Comparison of ENCODE assay signal across 23 cellular contexts in genomic region chr13:45218689-45219088, GRCh38. TPM values are rescaled to one million over a fixed set of nuclear protein-coding genes. Genes with fewer than 3 reads are reported as not detected.
DNase-seq lines count a peak whose midpoint lies in the region; ATAC-seq, FAIRE-seq and TF ChIP-seq lines count a peak whose summit lies in the region.
"Had no signal": no experiment of that assay in that cellular context is flagged by ENCODE, and none has a peak within 500 bp of the region (broad histone marks: within the 10 kb centered on the region; RNA-seq: fewer than 3 reads in every experiment).

No MANE protein-coding gene starts in this region.

- ATAC-seq in psoas muscle (peak in 1 of 4 donors; percentile 41), HG03521 (IDR thresholded peaks at IDR 0.05; ENCODE audit: unreplicated experiment) (no peak)
- ATAC-seq: gastroesophageal sphincter; K562; stimulated activated effector memory CD8-positive, alpha-beta T cell treated with anti-CD3 and anti-CD28 coated beads, Interleukin-12 subunit alpha, Interleukin-12 subunit beta, amount 100 ng/mL, for 72 hours had no signal

- intact Hi-C loops in PC-9 (cut with micrococcal nuclease; ENCODE audit: unreplicated experiment) (loop anchor here (2.0 kb wide), 1 partner anchor 56 kb away; no protein-coding TSS in a partner anchor), psoas muscle (cut with DNase I) (no loop called here)

- BruUV-seq in PC-9 (replicated peaks; lab: Mats Ljungman, UMichigan), result no TSS peak

- no peaks in the 10 kb centered on the region for H3K36me3 ChIP-seq in PC-9 (ENCODE audit: low read depth)
- no peaks in the 10 kb centered on the region for H3K36me3 ChIP-seq in psoas muscle (ENCODE audit: insufficient read depth in 1 of 2, low read depth in 1 of 2)
- H3K36me3 ChIP-seq: gastroesophageal sphincter had no signal

- TF ChIP-seq CTCF in D721Med (IDR thresholded peaks at IDR 0.05; ENCODE audit: insufficient read depth, missing control alignments) (no peak), PC-9 (conservative IDR thresholded peaks at IDR 0.05) (no peak), glutamatergic neuron (IDR thresholded peaks at IDR 0.05; ENCODE audit: partially characterized antibody, unreplicated experiment) (no peak), psoas muscle (IDR thresholded peaks at IDR 0.05) (no peak)

- peak overlapping the region; percentile 26 for H3K27ac Mint-ChIP-seq in glutamatergic neuron (ENCODE audit: unreplicated experiment)
- H3K27ac Mint-ChIP-seq: CD4-positive, CD25-positive, alpha-beta regulatory T cell; stimulated activated effector memory CD8-positive, alpha-beta T cell treated with anti-CD3 and anti-CD28 coated beads, Interleukin-12 subunit alpha, Interleukin-12 subunit beta, amount 100 ng/mL, for 72 hours had no signal

- H3K27me3 Mint-ChIP-seq in glutamatergic neuron (ENCODE audit: unreplicated experiment), result peaks cover 3% of the 10 kb centered on the region
- H3K27me3 Mint-ChIP-seq: CD4-positive, CD25-positive, alpha-beta regulatory T cell had no signal

- H3K4me3 Mint-ChIP-seq in glutamatergic neuron (ENCODE audit: unreplicated experiment), result no peak overlapping the region
- H3K4me3 Mint-ChIP-seq: CD4-positive, CD25-positive, alpha-beta regulatory T cell; stimulated activated effector memory CD8-positive, alpha-beta T cell treated with anti-CD3 and anti-CD28 coated beads, Interleukin-12 subunit alpha, Interleukin-12 subunit beta, amount 100 ng/mL, for 72 hours had no signal

- H3K4me2 ChIP-seq in PC-9, result peak overlapping the region; percentile 63

- POLR2A ChIA-PET in PC-9 (lab: Charles Lee; ENCODE audit: unreplicated experiment), result interaction anchor here (0.6 kb wide), 3 partner anchors 12 to 40 kb away, joined by 4 read pairs; no protein-coding TSS in a partner anchor

- peak overlapping the region; percentile 82 for H3K27ac ChIP-seq in PC-9
- H3K27ac ChIP-seq in psoas muscle, result peak overlapping the region; percentile 26
- H3K27ac ChIP-seq: gastroesophageal sphincter, testis had no signal

- H3K79me2 ChIP-seq in PC-9 (ENCODE audit: low read depth), result peaks cover 30% of the 10 kb centered on the region

- peaks cover 22% of the 10 kb centered on the region for H3F3A ChIP-seq in PC-9 (ENCODE audit: insufficient read depth, low read depth)

- H3K9me3 ChIP-seq in PC-9 (ENCODE audit: insufficient read depth, low read depth) (no peaks in the 10 kb centered on the region), psoas muscle (no peaks in the 10 kb centered on the region)
- H3K9me3 ChIP-seq: gastroesophageal sphincter, mucosa of descending colon, testis had no signal

- H3K9me3 Mint-ChIP-seq in glutamatergic neuron (ENCODE audit: unreplicated experiment), result peaks cover 4% of the 10 kb centered on the region
- H3K9me3 Mint-ChIP-seq: stimulated activated effector memory CD8-positive, alpha-beta T cell treated with anti-CD3 and anti-CD28 coated beads, Interleukin-12 subunit alpha, Interleukin-12 subunit beta, amount 100 ng/mL, for 72 hours had no signal

- H3K27me3 ChIP-seq in PC-9 (ENCODE audit: insufficient read depth, low read depth) (no peaks in the 10 kb centered on the region), psoas muscle (ENCODE audit: insufficient read depth in 3 of 3, low read length in 2 of 3) (no peaks in the 10 kb centered on the region)
- H3K27me3 ChIP-seq: gastroesophageal sphincter, testis had no signal

- H3K4me1 Mint-ChIP-seq in glutamatergic neuron (ENCODE audit: low read depth, unreplicated experiment), result peaks cover 22% of the 10 kb centered on the region
- H3K4me1 Mint-ChIP-seq: stimulated activated effector memory CD8-positive, alpha-beta T cell treated with anti-CD3 and anti-CD28 coated beads, Interleukin-12 subunit alpha, Interleukin-12 subunit beta, amount 100 ng/mL, for 72 hours had no signal

- H2AFZ ChIP-seq in PC-9, result no peak overlapping the region

- H3K9me2 ChIP-seq in PC-9 (ENCODE audit: insufficient read depth), result no peaks in the 10 kb centered on the region

- H4K20me1 ChIP-seq in PC-9 (ENCODE audit: insufficient read depth), result no peaks in the 10 kb centered on the region

- H3K4me3 ChIP-seq in PC-9, result no peak overlapping the region
- H3K4me3 ChIP-seq in psoas muscle, result peak overlapping the region; percentile 41
- H3K4me3 ChIP-seq: gastroesophageal sphincter, K562, mucosa of descending colon, testis had no signal

- WGBS in psoas muscle, 3 donors, result 71 to 94% (median 76%) methylated on average over 1 of the region's 1 CpG

- CTCF ChIA-PET in PC-9 (lab: Charles Lee), result no interaction called here

- no peaks in the 10 kb centered on the region for H3K36me3 Mint-ChIP-seq in glutamatergic neuron (ENCODE audit: unreplicated experiment)
- H3K36me3 Mint-ChIP-seq: stimulated activated effector memory CD8-positive, alpha-beta T cell treated with anti-CD3 and anti-CD28 coated beads, Interleukin-12 subunit alpha, Interleukin-12 subunit beta, amount 100 ng/mL, for 72 hours had no signal

- DNase-seq in D721Med (ENCODE audit: insufficient read length, low spot score) (no peak), PC-9 (no peak), glutamatergic neuron (no peak), psoas muscle (no peak), nucleus accumbens (lab: John Stamatoyannopoulos, UW) (no peak), SIG-M5 treated with dmso at 0.1 percent for 504 hours (lab: John Stamatoyannopoulos, UW; ENCODE audit: unreplicated experiment) (no peak)
- DNase-seq: activated CD4-positive, alpha-beta T cell treated with anti-CD3 and anti-CD28 coated beads, Interleukin-2, amount 50 U/mL, for 48 hours; activated gamma-delta T cell treated with Interleukin-2 at 50 U/mL for 16 hours; activated T-cell treated with anti-CD3 and anti-CD28 coated beads for 4 hours; amniotic stem cell; caudate nucleus; CD4-positive, CD25-positive, alpha-beta regulatory T cell; mucosa of descending colon; NCI-H146; NCI-H526; SHP77 treated with DMSO at 0.1 percent for 48 hours; testis had no signal

- peak; percentile 84 for FAIRE-seq in D721Med (lab: Jason Lieb, UNC)
- FAIRE-seq: K562 had no signal

- H3K4me1 ChIP-seq in PC-9 (replicated peaks; ENCODE audit: insufficient read depth) (peaks cover 36% of the 10 kb centered on the region), psoas muscle (peaks cover 30% of the 10 kb centered on the region)
- H3K4me1 ChIP-seq: testis had no signal

RNA-seq across cellular contexts. Expression of gene KCTD4, which starts 17.8 kb away (rescaled TPM):
- total RNA-seq in PC-9 (2021) (not detected in 2 replicates), glutamatergic neuron (ENCODE audit: unreplicated experiment) (not detected), psoas muscle (not detected)
- under 1 TPM in 1 of 3 donors, not detected in 2; 0.08 TPM for polyA plus RNA-seq in psoas muscle
- total RNA-seq: CD4-positive, CD25-positive, alpha-beta regulatory T cell; G401; K562; T-helper 2 cell treated with Interferon-gamma antibody and Interleukin-4, amounts not matched to agents 100 ng/mL and 5 ng/mL, for 36 hours; testis had no signal
- polyA plus RNA-seq: K562 had no signal
